In the genomic region with DNA sequence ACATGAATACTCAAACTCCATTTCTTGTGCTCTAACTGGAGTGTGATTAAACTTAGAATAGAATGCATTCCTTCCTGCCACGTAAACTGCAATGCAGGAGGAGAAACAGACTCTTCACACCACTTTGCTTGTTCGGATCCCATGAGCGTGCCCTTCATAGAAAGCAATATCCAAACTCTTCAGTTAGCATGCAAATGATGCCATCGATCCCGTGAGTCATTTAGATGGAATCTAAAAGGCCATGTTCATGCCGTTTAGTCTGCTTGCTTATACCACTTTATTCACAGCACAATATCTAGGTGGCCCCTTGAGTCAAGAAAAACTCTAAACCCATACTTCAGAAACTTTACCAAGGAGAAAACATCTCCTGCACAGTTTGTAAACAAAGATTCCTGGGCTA, we compare ENCODE assay signal across 1 cellular context.
TF ChIP-seq lines count a peak whose summit lies in the region.

No MANE protein-coding gene starts in this region.

TF ChIP-seq in H1, 55 proteins besides CTCF, POLR2A, EP300 and RAD21:
- TF ChIP-seq HDAC2 (IDR thresholded peaks at IDR 0.05; ENCODE audit: borderline replicate concordance in 1 of 2, low read depth in 2 of 2, low read length in 2 of 2) (no peak), SRF (IDR thresholded peaks at IDR 0.05; ENCODE audit: low read depth, low read length) (no peak), CBX8 (IDR thresholded peaks at IDR 0.05; ENCODE audit: borderline replicate concordance, low read depth, low read length) (no peak), PHF8 (conservative IDR thresholded peaks at IDR 0.05; ENCODE audit: low read depth, low read length) (no peak), BRCA1 (IDR thresholded peaks at IDR 0.05; ENCODE audit: low read depth, low read length) (no peak), SAP30 (IDR thresholded peaks at IDR 0.05; ENCODE audit: insufficient read depth, insufficient replicate concordance, low read length) (no peak), POLR2AphosphoS5 (IDR thresholded peaks at IDR 0.05; ENCODE audit: low read depth, low read length) (no peak), SUZ12 (IDR thresholded peaks at IDR 0.05; ENCODE audit: low read length) (no peak), SIX5 (IDR thresholded peaks at IDR 0.05; ENCODE audit: low read depth, low read length) (no peak), TCF12 (IDR thresholded peaks at IDR 0.05; ENCODE audit: low read depth, low read length) (no peak), GABPA (IDR thresholded peaks at IDR 0.05; ENCODE audit: borderline replicate concordance, insufficient read depth, low read length) (no peak), KDM5A (IDR thresholded peaks at IDR 0.05; ENCODE audit: low read length) (no peak), EZH2 (IDR thresholded peaks at IDR 0.05; ENCODE audit: low read depth, low read length, severe bottlenecking) (no peak), SP1 (IDR thresholded peaks at IDR 0.05; ENCODE audit: low read depth, low read length) (no peak), TAF7 (optimal IDR thresholded peaks at IDR 0.05; ENCODE audit: borderline replicate concordance, low read depth, low read length) (no peak), EGR1 (IDR thresholded peaks at IDR 0.05; ENCODE audit: borderline replicate concordance, low read depth, low read length) (no peak), FOSL1 (IDR thresholded peaks at IDR 0.05; ENCODE audit: insufficient read depth, low read depth, low read length) (no peak), CHD2 (IDR thresholded peaks at IDR 0.05; ENCODE audit: low read length) (no peak)
